In the genomic region with DNA sequence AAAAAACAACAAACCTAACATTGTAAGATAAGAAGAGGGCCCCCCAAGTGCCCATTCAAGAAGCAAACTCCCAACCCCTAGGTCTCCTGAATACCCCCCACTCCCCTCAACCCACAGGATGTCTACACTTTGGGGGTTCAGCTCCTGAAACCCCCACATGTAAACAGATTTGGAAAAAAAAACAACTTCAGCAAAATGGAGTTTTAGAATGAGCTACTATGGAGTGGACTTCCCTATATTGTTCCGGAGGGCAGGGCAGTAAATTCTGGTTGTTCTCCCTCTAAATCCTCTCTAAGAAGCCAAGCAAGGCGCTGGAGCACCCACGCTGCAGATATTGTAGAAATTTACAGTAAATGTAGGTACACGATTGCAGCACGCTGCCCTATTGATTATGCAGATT, we compare ENCODE assay signal across 11 cellular contexts. TPM values are rescaled to one million over a fixed set of nuclear protein-coding genes. Genes with fewer than 3 reads are reported as not detected.
DNase-seq lines count a peak whose midpoint lies in the region; ATAC-seq and TF ChIP-seq lines count a peak whose summit lies in the region.
"Had no signal": no experiment of that assay in that cellular context is flagged by ENCODE, and none has a peak within 500 bp of the region (broad histone marks: within the 10 kb centered on the region; RNA-seq: fewer than 3 reads in every experiment).

No MANE protein-coding gene starts in this region.

- ATAC-seq in gastroesophageal sphincter: no peak

- H3K4me1 Mint-ChIP-seq in CD8-positive, alpha-beta memory T cell: peaks cover 11 to 18% (median 14%) of the 10 kb centered on the region in 3 donors

- no peak for TF ChIP-seq EP300 in gastroesophageal sphincter (IDR thresholded peaks at IDR 0.05)

- DNase-seq in CD8-positive, alpha-beta memory T cell: no peak
- DNase-seq in WERI-Rb-1: no peak
- no peak for DNase-seq in NCI-H82 treated with DMSO at 0.1 percent for 48 hours (lab: John Stamatoyannopoulos, UW; ENCODE audit: unreplicated experiment)
- no peak for DNase-seq in germinal center (ENCODE audit: low spot score)
- no peak for DNase-seq in activated T-cell treated with anti-CD3 and anti-CD28 coated beads, Interleukin-2, amount 50 U/mL, for 1 hour
- DNase-seq in NCI-H1436 (lab: John Stamatoyannopoulos, UW): no peak
- DNase-seq: activated naive CD4-positive, alpha-beta T cell treated with anti-CD3 and anti-CD28 coated beads for 36 hours; mucosa of descending colon had no signal

- TF ChIP-seq CTCF in WERI-Rb-1 (IDR thresholded peaks at IDR 0.05; ENCODE audit: low read depth, low read length): no peak
- no peak for TF ChIP-seq CTCF in gastroesophageal sphincter (IDR thresholded peaks at IDR 0.05)

- H3K27me3 ChIP-seq in CD8-positive, alpha-beta memory T cell (ENCODE audit: insufficient read depth, low read length, poor library complexity, severe bottlenecking): peaks cover 26% of the 10 kb centered on the region
- H3K27me3 ChIP-seq in WERI-Rb-1 (ENCODE audit: insufficient read depth, low read depth, severe bottlenecking): no peaks in the 10 kb centered on the region
- no peaks in the 10 kb centered on the region for H3K27me3 ChIP-seq in gastroesophageal sphincter
- H3K27me3 ChIP-seq in rectal smooth muscle tissue (ENCODE audit: control insufficient read depth, insufficient read depth, low read length): no peaks in the 10 kb centered on the region

- WGBS in gastroesophageal sphincter (ENCODE audit: low coverage in 1 of 2), 2 donors: 49 to 57% methylated on average over 2 to 5 of the region's 5 CpGs

- H3K27me3 Mint-ChIP-seq in CD8-positive, alpha-beta memory T cell: peaks cover 23 to 40% of the 10 kb centered on the region in 2 donors

- peaks cover 0 to 8% (median 0%) of the 10 kb centered on the region in 5 donors for H3K9me3 Mint-ChIP-seq in CD8-positive, alpha-beta memory T cell
- H3K9me3 Mint-ChIP-seq: activated naive CD4-positive, alpha-beta T cell treated with anti-CD3 and anti-CD28 coated beads for 36 hours; stimulated activated naive CD8-positive, alpha-beta T cell treated with anti-CD3 and anti-CD28 coated beads, Interleukin-15, Interleukin-2, amounts not matched to agents 100 ng/mL and 50 ng/mL, for 24 hours had no signal

- CTCF ChIA-PET in CD8-positive, alpha-beta memory T cell (lab: Charles Lee): no interaction called here

- no peaks in the 10 kb centered on the region for H3K9me3 ChIP-seq in CD8-positive, alpha-beta memory T cell (ENCODE audit: low read length)
- H3K9me3 ChIP-seq in WERI-Rb-1 (ENCODE audit: severe bottlenecking) (no peaks in the 10 kb centered on the region), gastroesophageal sphincter (no peaks in the 10 kb centered on the region)
- H3K9me3 ChIP-seq: mucosa of descending colon had no signal

- no peak overlapping the region for H3K4me3 ChIP-seq in CD8-positive, alpha-beta memory T cell (ENCODE audit: low read length)
- H3K4me3 ChIP-seq in WERI-Rb-1 (ENCODE audit: low read depth, low read length) (peak overlapping the region; percentile 70), gastroesophageal sphincter (peak overlapping the region; percentile 91 to 98), rectal smooth muscle tissue (ENCODE audit: low read length) (peak overlapping the region; percentile 60)
- H3K4me3 ChIP-seq: mucosa of descending colon had no signal

- no peaks in the 10 kb centered on the region for H3K36me3 ChIP-seq in CD8-positive, alpha-beta memory T cell (ENCODE audit: insufficient read depth, low read length)
- H3K36me3 ChIP-seq in WERI-Rb-1: no peaks in the 10 kb centered on the region
- H3K36me3 ChIP-seq in gastroesophageal sphincter: no peaks in the 10 kb centered on the region
- H3K36me3 ChIP-seq in rectal smooth muscle tissue (ENCODE audit: control insufficient read depth, insufficient read depth, low read length): no peaks in the 10 kb centered on the region

- H3K9ac ChIP-seq in rectal smooth muscle tissue (ENCODE audit: low read length): peak overlapping the region; percentile 22

- H3K4me1 ChIP-seq in CD8-positive, alpha-beta memory T cell (ENCODE audit: insufficient read depth, low read length): no peaks in the 10 kb centered on the region
- H3K4me1 ChIP-seq in gastroesophageal sphincter (peaks cover 0 to 85% (median 14%) of the 10 kb centered on the region in 3 donors), rectal smooth muscle tissue (ENCODE audit: control insufficient read depth, insufficient read depth, low read length) (peaks cover 30% of the 10 kb centered on the region)

- peak overlapping the region in 4 of 7 donors; percentile 4 to 32 (median 12) for H3K4me3 Mint-ChIP-seq in CD8-positive, alpha-beta memory T cell

- TF ChIP-seq POLR2A in gastroesophageal sphincter (IDR thresholded peaks at IDR 0.05): no peak

- no peak overlapping the region for H3K27ac ChIP-seq in CD8-positive, alpha-beta memory T cell (ENCODE audit: low read depth, low read length)
- H3K27ac ChIP-seq in WERI-Rb-1: peak overlapping the region; percentile 90
- peak overlapping the region; percentile 84 to 97 (median 92) for H3K27ac ChIP-seq in gastroesophageal sphincter
- peak overlapping the region; percentile 86 for H3K27ac ChIP-seq in rectal smooth muscle tissue (ENCODE audit: low read depth, low read length)

- no peak overlapping the region for H3K27ac Mint-ChIP-seq in CD8-positive, alpha-beta memory T cell
- H3K27ac Mint-ChIP-seq: activated naive CD4-positive, alpha-beta T cell treated with anti-CD3 and anti-CD28 coated beads for 36 hours; stimulated activated naive CD8-positive, alpha-beta T cell treated with anti-CD3 and anti-CD28 coated beads, Interleukin-15, Interleukin-2, amounts not matched to agents 100 ng/mL and 50 ng/mL, for 24 hours had no signal

- H3K36me3 Mint-ChIP-seq in CD8-positive, alpha-beta memory T cell: no peaks in the 10 kb centered on the region

- POLR2A ChIA-PET in CD8-positive, alpha-beta memory T cell (lab: Charles Lee): no interaction called here

RNA-seq across cellular contexts. Expression of gene ZFHX3, which starts 8.5 kb away (rescaled TPM):
- total RNA-seq in CD8-positive, alpha-beta memory T cell: under 1 TPM; 0.20 to 0.22 TPM
- polyA plus RNA-seq in CD8-positive, alpha-beta memory T cell: 0.13 TPM
- 10 to 100 TPM; 24.0 to 47.1 (median 29.5) TPM for total RNA-seq in gastroesophageal sphincter

Comparison
In these comparisons a context has a peak if more than half of its experiments do, and no peak if none do; other contexts are left out.
1. RNA of gene ZFHX3, which starts 8.5 kb away (total RNA-seq): 24.0 to 47.1 TPM in gastroesophageal sphincter; 0.20 to 0.22 TPM in CD8-positive, alpha-beta memory T cell; every median in the first group is over 10 times any median in the second.